Comparison of ENCODE assay signal across 3 cellular contexts in genomic region chr20:23810349-23810748, GRCh38. TPM values are rescaled to one million over a fixed set of nuclear protein-coding genes. Genes with fewer than 3 reads are reported as not detected.
"Had no signal": no experiment of that assay in that cellular context is flagged by ENCODE, and none has a peak within 500 bp of the region (broad histone marks: within the 10 kb centered on the region; RNA-seq: fewer than 3 reads in every experiment).

No MANE protein-coding gene starts in this region.

RNA-seq across cellular contexts. Expression of gene CST2, which starts 16.2 kb away (rescaled TPM):
- total RNA-seq: LHCN-M2, M059J, MCF 10A had no signal

RNA-seq across cellular contexts. Expression of gene CST1, which starts 59.6 kb away (rescaled TPM):
- total RNA-seq: LHCN-M2, MCF 10A had no signal
